27 cellular contexts compared by ENCODE assay signal in genomic region chr16:75193730-75194444, GRCh38. TPM values are rescaled to one million over a fixed set of nuclear protein-coding genes. Genes with fewer than 3 reads are reported as not detected.
"Had no signal": no experiment of that assay in that cellular context is flagged by ENCODE, and none has a peak within 500 bp of the region (broad histone marks: within the 10 kb centered on the region; RNA-seq: fewer than 3 reads in every experiment).

No MANE protein-coding gene starts in this region.

- H3K9me3 Mint-ChIP-seq: activated naive CD4-positive, alpha-beta T cell treated with anti-CD3 and anti-CD28 coated beads, Interleukin-2, amount 50 U/mL, for 72 hours; mesothelial cell of epicardium; naive thymus-derived CD8-positive, alpha-beta T cell; stimulated activated memory B cell treated with anti-CD40 and anti-IgM and Interleukin-4, amounts not matched to agents 10 μg/mL and 1 μg/mL and 100 μg/mL, for 72 hours; T-helper 1 cell treated with Interleukin-12 subunit alpha and Interleukin-12 subunit beta and Interleukin-4 antibody, amounts not matched to agents 30 μg/mL and 1 μg/mL, for 36 hours had no signal

- H3K4me3 Mint-ChIP-seq: brain; mesothelial cell of epicardium; naive thymus-derived CD8-positive, alpha-beta T cell; stimulated activated memory B cell treated with anti-CD40 and anti-IgM and Interleukin-4, amounts not matched to agents 10 μg/mL and 1 μg/mL and 100 μg/mL, for 72 hours; T-helper 1 cell treated with Interleukin-12 subunit alpha and Interleukin-12 subunit beta and Interleukin-4 antibody, amounts not matched to agents 30 μg/mL and 1 μg/mL, for 36 hours had no signal

- ATAC-seq: activated naive CD4-positive, alpha-beta T cell treated with anti-CD3 and anti-CD28 coated beads, Interleukin-2, amount 50 U/mL, for 72 hours; gastrocnemius medialis; left colon; naive thymus-derived CD8-positive, alpha-beta T cell; pancreas; sciatic nerve; stimulated activated memory B cell treated with anti-CD40 and anti-IgM and Interleukin-4, amounts not matched to agents 10 μg/mL and 1 μg/mL and 100 μg/mL, for 72 hours had no signal

- H3K4me1 Mint-ChIP-seq: brain; naive thymus-derived CD8-positive, alpha-beta T cell; stimulated activated memory B cell treated with anti-CD40 and anti-IgM and Interleukin-4, amounts not matched to agents 10 μg/mL and 1 μg/mL and 100 μg/mL, for 72 hours had no signal

- H3K4me1 ChIP-seq: gastrocnemius medialis, pancreas had no signal

- H3K9me3 ChIP-seq: esophagus squamous epithelium, gastrocnemius medialis, pancreas, transverse colon had no signal

- H3K27ac ChIP-seq: esophagus squamous epithelium, gastrocnemius medialis, pancreas, transverse colon had no signal

- H3K27ac Mint-ChIP-seq: activated naive CD4-positive, alpha-beta T cell treated with anti-CD3 and anti-CD28 coated beads, Interleukin-2, amount 50 U/mL, for 72 hours; brain; mesothelial cell of epicardium; stimulated activated memory B cell treated with anti-CD40 and anti-IgM and Interleukin-4, amounts not matched to agents 10 μg/mL and 1 μg/mL and 100 μg/mL, for 72 hours; T-helper 1 cell treated with Interleukin-12 subunit alpha and Interleukin-12 subunit beta and Interleukin-4 antibody, amounts not matched to agents 30 μg/mL and 1 μg/mL, for 36 hours had no signal

- H3K36me3 ChIP-seq: esophagus squamous epithelium, gastrocnemius medialis, pancreas, transverse colon had no signal

- H3K36me3 Mint-ChIP-seq: activated naive CD4-positive, alpha-beta T cell treated with anti-CD3 and anti-CD28 coated beads, Interleukin-2, amount 50 U/mL, for 72 hours; brain; mesothelial cell of epicardium; naive thymus-derived CD8-positive, alpha-beta T cell; stimulated activated memory B cell treated with anti-CD40 and anti-IgM and Interleukin-4, amounts not matched to agents 10 μg/mL and 1 μg/mL and 100 μg/mL, for 72 hours had no signal

- H3K27me3 ChIP-seq: pancreas had no signal

- H3K4me3 ChIP-seq: esophagus squamous epithelium, gastrocnemius medialis, lung, pancreas, transverse colon had no signal

- DNase-seq: activated CD4-positive, alpha-beta T cell treated with anti-CD3 and anti-CD28 coated beads for 4 hours; activated CD4-positive, alpha-beta T cell treated with anti-CD3 and anti-CD28 coated beads, Interleukin-2, amount 50 U/mL, for 48 hours; activated CD4-positive, CD25-positive, alpha-beta regulatory T cell; activated gamma-delta T cell; caudate nucleus; effector memory CD4-positive, alpha-beta T cell; esophagus squamous epithelium; gastrocnemius medialis; hypothalamus; islet precursor cell; left colon; naive thymus-derived CD8-positive, alpha-beta T cell; small intestine; stimulated activated CD4-positive, alpha-beta T cell treated with anti-CD3 and anti-CD28 coated beads, Interleukin-15, amount 100 ng/mL, for 24 hours; T1000; transverse colon had no signal

RNA-seq across cellular contexts. Expression of gene CTRB2, which starts 13.1 kb away (rescaled TPM):
- total RNA-seq: activated naive CD4-positive, alpha-beta T cell treated with anti-CD3 and anti-CD28 coated beads, Interleukin-2, amount 50 U/mL, for 72 hours; dermis microvascular lymphatic vessel endothelial cell; esophagus squamous epithelium; mesothelial cell of epicardium; naive thymus-derived CD8-positive, alpha-beta T cell; SK-MEL-5; temporal lobe; transverse colon had no signal

RNA-seq across cellular contexts. Expression of gene CTRB1, which starts 24.9 kb away (rescaled TPM):
- total RNA-seq: activated naive CD4-positive, alpha-beta T cell treated with anti-CD3 and anti-CD28 coated beads, Interleukin-2, amount 50 U/mL, for 72 hours; dermis microvascular lymphatic vessel endothelial cell; esophagus squamous epithelium; gastrocnemius medialis; mesothelial cell of epicardium; naive thymus-derived CD8-positive, alpha-beta T cell; SK-MEL-5; temporal lobe; transverse colon had no signal
